1 cellular context compared by ENCODE assay signal in genomic region chrX:57453901-57454300, GRCh38.
TF ChIP-seq lines count a peak whose summit lies in the region.

No MANE protein-coding gene starts in this region.

TF ChIP-seq in K562, 482 proteins besides CTCF, POLR2A, EP300 and RAD21 (continued from another document):
- TF ChIP-seq CREB3L1 (IDR thresholded peaks at IDR 0.05; ENCODE audit: borderline replicate concordance, low read depth) (no peak), ZNF436 (CRISPR knock-in tag; IDR thresholded peaks at IDR 0.05) (no peak), CEBPB (tag; IDR thresholded peaks at IDR 0.05) (no peak), SUPT5H (IDR thresholded peaks at IDR 0.05) (no peak), CXXC5 (CRISPR knock-in tag; IDR thresholded peaks at IDR 0.05) (no peak), TFAP4 (CRISPR knock-in tag; IDR thresholded peaks at IDR 0.05; ENCODE audit: borderline replicate concordance) (no peak), ZNF696 (CRISPR knock-in tag; conservative IDR thresholded peaks at IDR 0.05) (no peak), BMI1 (IDR thresholded peaks at IDR 0.05; ENCODE audit: low read length) (no peak), PATZ1 (CRISPR knock-in tag; IDR thresholded peaks at IDR 0.05; ENCODE audit: borderline replicate concordance) (no peak), RHOXF2B (CRISPR knock-in tag; conservative IDR thresholded peaks at IDR 0.05) (no peak), AFF1 (IDR thresholded peaks at IDR 0.05; ENCODE audit: low read depth in 1 of 2, partially characterized antibody in 2 of 2) (no peak), PML (IDR thresholded peaks at IDR 0.05; ENCODE audit: low read length) (no peak)
